1 cellular context compared by ENCODE assay signal in genomic region chr19:42023121-42023942, GRCh38.
TF ChIP-seq lines count a peak whose summit lies in the region.

No MANE protein-coding gene starts in this region.

TF ChIP-seq in SK-N-SH, 30 proteins besides CTCF, POLR2A, EP300 and RAD21 (continued from another document):
- TF ChIP-seq ZBTB33 (IDR thresholded peaks at IDR 0.05; ENCODE audit: borderline replicate concordance, low read depth), result no peak
- no peak for TF ChIP-seq CHD2 (IDR thresholded peaks at IDR 0.05; ENCODE audit: low read length, partially characterized antibody)
- no peak for TF ChIP-seq MEF2A (IDR thresholded peaks at IDR 0.05; ENCODE audit: borderline replicate concordance, low read depth)
